10 cellular contexts compared by ENCODE assay signal in genomic region chr6:98156580-98156979, GRCh38.
"Had no signal": no experiment of that assay in that cellular context is flagged by ENCODE, and none has a peak within 500 bp of the region (broad histone marks: within the 10 kb centered on the region; RNA-seq: fewer than 3 reads in every experiment).

No MANE protein-coding gene starts in this region.

- DNase-seq: GM23248, HFFc6, KBM-7 had no signal

- H3K36me3 ChIP-seq: HAP-1 had no signal

- FAIRE-seq: H1, H54, HepG2 had no signal

- H3K4me3 ChIP-seq: GM23248, HAP-1 had no signal

- H3K4me1 Mint-ChIP-seq: IgD-negative memory B cell had no signal

- ATAC-seq: HCT116, HepG2 had no signal

- H3K27ac Mint-ChIP-seq: HFFc6, IgD-negative memory B cell had no signal

- H3K4me3 Mint-ChIP-seq: HFFc6, IgD-negative memory B cell had no signal

- H2AFZ ChIP-seq: GM23248 had no signal

- H3K27me3 Mint-ChIP-seq: IgD-negative memory B cell had no signal

- H3K9me3 ChIP-seq: HAP-1 had no signal

- H3K36me3 Mint-ChIP-seq: IgD-negative memory B cell had no signal

- H3K27ac ChIP-seq: GM23248, HL-60 had no signal

- H3K9ac ChIP-seq: GM23248 had no signal

- H3K4me1 ChIP-seq: HAP-1 had no signal
